ENCODE assay signal across 17 cellular contexts in the genomic region with DNA sequence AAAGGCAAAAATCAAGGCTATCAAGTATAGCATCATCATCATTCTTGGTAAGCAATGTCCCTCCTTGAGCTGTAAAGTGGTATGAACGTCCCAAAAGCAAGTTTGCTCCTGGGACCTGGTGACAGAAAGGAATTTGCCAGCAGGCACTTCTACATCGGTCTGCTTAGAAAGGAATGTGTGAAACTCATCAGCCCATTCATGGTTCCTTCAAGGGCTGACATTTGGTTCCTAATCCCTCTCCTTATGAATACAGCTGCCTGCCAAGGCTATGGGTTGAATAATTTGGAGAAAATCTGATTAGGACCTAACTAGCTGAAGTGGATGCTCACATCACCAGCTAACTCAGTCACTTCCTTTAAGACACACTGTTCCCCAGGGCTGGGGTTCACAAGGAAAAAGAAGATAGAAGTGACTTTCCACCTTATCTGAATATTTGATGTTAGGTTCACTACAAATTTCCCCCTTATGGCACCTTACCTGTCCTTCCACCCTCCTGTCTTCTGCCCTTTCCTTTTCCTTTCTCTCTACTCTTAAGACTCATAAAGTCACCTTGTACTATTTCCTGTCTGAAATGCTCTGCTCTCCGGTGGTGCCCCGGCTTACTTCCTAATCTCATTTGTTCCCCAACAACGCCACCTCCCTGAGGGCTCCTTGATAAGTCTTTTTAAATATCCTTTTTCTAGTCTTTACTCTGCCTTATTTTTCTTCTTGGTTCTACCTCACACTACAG.
DNase-seq lines count a peak whose midpoint lies in the region; ATAC-seq and TF ChIP-seq lines count a peak whose summit lies in the region.
"Had no signal": no experiment of that assay in that cellular context is flagged by ENCODE, and none has a peak within 500 bp of the region (broad histone marks: within the 10 kb centered on the region; RNA-seq: fewer than 3 reads in every experiment).

No MANE protein-coding gene starts in this region.

- WGBS in mesendoderm (ENCODE audit: extremely low coverage, insufficient coverage, low lambda C conversion rate): no CpG with 5 or more reads among the region's 5 CpGs
- WGBS in prostate gland: 52% methylated on average over 5 of the region's 5 CpGs

- H3K27ac ChIP-seq in A673 (ENCODE audit: low read depth, low read length, poor library complexity, severe bottlenecking) (no peak overlapping the region), mesendoderm (ENCODE audit: low read depth, low read length) (no peak overlapping the region), prostate gland (no peak overlapping the region)
- H3K27ac ChIP-seq: BLaER1 treated with 17β-estradiol and CSF1 and Interleukin-3, amounts not matched to agents 10 nM and 100 nM had no signal

- H4K8ac ChIP-seq in mesendoderm (ENCODE audit: low read depth, low read length): no peak overlapping the region

- H3K27me3 ChIP-seq in A673 (replicated peaks; ENCODE audit: insufficient read depth, low read depth, low read length, poor library complexity): no peaks in the 10 kb centered on the region
- H3K27me3 ChIP-seq in NT2/D1 (ENCODE audit: insufficient read depth, insufficient read length): no peaks in the 10 kb centered on the region
- no peaks in the 10 kb centered on the region for H3K27me3 ChIP-seq in mesendoderm (ENCODE audit: insufficient read depth, low read length, poor library complexity)
- no peaks in the 10 kb centered on the region for H3K27me3 ChIP-seq in prostate gland (replicated peaks; ENCODE audit: insufficient read depth)
- H3K27me3 ChIP-seq: BLaER1 treated with 17β-estradiol and CSF1 and Interleukin-3, amounts not matched to agents 10 nM and 100 nM had no signal

- no peaks in the 10 kb centered on the region for H3K79me2 ChIP-seq in mesendoderm (ENCODE audit: control insufficient read depth, insufficient read depth, low read length)

- no peak overlapping the region for H3K18ac ChIP-seq in mesendoderm (ENCODE audit: low read length)

- H3K4me3 ChIP-seq in A673 (ENCODE audit: low read depth, low read length, poor library complexity, severe bottlenecking) (no peak overlapping the region), NT2/D1 (ENCODE audit: insufficient read length, low read depth) (no peak overlapping the region), mesendoderm (ENCODE audit: low read length) (no peak overlapping the region), prostate gland (no peak overlapping the region)
- H3K4me3 ChIP-seq: BLaER1 treated with 17β-estradiol and CSF1 and Interleukin-3, amounts not matched to agents 10 nM and 100 nM had no signal

- no peak overlapping the region for H3K4me2 ChIP-seq in mesendoderm (ENCODE audit: low read length)
- H3K4me2 ChIP-seq: BLaER1 treated with 17β-estradiol and CSF1 and Interleukin-3, amounts not matched to agents 10 nM and 100 nM had no signal

- POLR2A ChIA-PET in A673 (lab: Charles Lee; ENCODE audit: low non-redundant PET): no interaction called here

- no peak overlapping the region for H2BK5ac ChIP-seq in mesendoderm (ENCODE audit: low read length)

- H3K79me1 ChIP-seq in mesendoderm (ENCODE audit: low read length): no peaks in the 10 kb centered on the region

- peak; percentile 59 for ATAC-seq in GM19395 (IDR thresholded peaks at IDR 0.05; ENCODE audit: unreplicated experiment)
- no peak for ATAC-seq in HG02763 (IDR thresholded peaks at IDR 0.05; ENCODE audit: unreplicated experiment)

- H2BK15ac ChIP-seq in mesendoderm (replicated peaks; ENCODE audit: low read depth): no peak overlapping the region

- CTCF ChIA-PET in A673 (lab: Charles Lee): interaction anchor here (0.6 kb wide), 1 partner anchor 57 kb away, joined by 9 read pairs; no protein-coding TSS in a partner anchor

- H4K5ac ChIP-seq in mesendoderm (ENCODE audit: low read length): no peak overlapping the region

- H3K9me3 ChIP-seq in A673 (ENCODE audit: low read depth, low read length, poor library complexity, severe bottlenecking) (no peaks in the 10 kb centered on the region), NT2/D1 (ENCODE audit: insufficient read depth, low read length) (peaks cover 10% of the 10 kb centered on the region), prostate gland (no peaks in the 10 kb centered on the region)
- H3K9me3 ChIP-seq: BLaER1 treated with 17β-estradiol and CSF1 and Interleukin-3, amounts not matched to agents 10 nM and 100 nM had no signal

- intact Hi-C loops in A673 (cut with micrococcal nuclease; ENCODE audit: unreplicated experiment): no loop called here
- intact Hi-C loops in prostate gland (cut with DNase I): no loop called here

- H3K23ac ChIP-seq in mesendoderm (ENCODE audit: low read length): no peak overlapping the region

- H3K9ac ChIP-seq in NT2/D1 (ENCODE audit: insufficient read length, low read depth): no peak overlapping the region
- no peak overlapping the region for H3K9ac ChIP-seq in mesendoderm (ENCODE audit: low read length)
- H3K9ac ChIP-seq: BLaER1 treated with 17β-estradiol and CSF1 and Interleukin-3, amounts not matched to agents 10 nM and 100 nM had no signal

- no peak overlapping the region for H2BK120ac ChIP-seq in mesendoderm (ENCODE audit: low read depth, low read length)

- peaks cover 15% of the 10 kb centered on the region for H3K4me1 ChIP-seq in A673 (ENCODE audit: insufficient read depth, low read length, poor library complexity, severe bottlenecking)
- no peaks in the 10 kb centered on the region for H3K4me1 ChIP-seq in NT2/D1 (ENCODE audit: insufficient read depth, insufficient read length)
- peaks cover 14% of the 10 kb centered on the region for H3K4me1 ChIP-seq in mesendoderm (ENCODE audit: control insufficient read depth, low read depth, low read length)
- no peaks in the 10 kb centered on the region for H3K4me1 ChIP-seq in prostate gland (replicated peaks)
- H3K4me1 ChIP-seq: BLaER1 treated with 17β-estradiol and CSF1 and Interleukin-3, amounts not matched to agents 10 nM and 100 nM had no signal

- no peak for TF ChIP-seq POLR2A in prostate gland (IDR thresholded peaks at IDR 0.05)

- H2AK5ac ChIP-seq in mesendoderm (ENCODE audit: low read length): no peak overlapping the region

- H3K36me3 ChIP-seq in A673 (ENCODE audit: insufficient read depth, low read length, poor library complexity, severe bottlenecking) (no peaks in the 10 kb centered on the region), NT2/D1 (ENCODE audit: insufficient read depth, insufficient read length, low read length) (no peaks in the 10 kb centered on the region), mesendoderm (ENCODE audit: control insufficient read depth, insufficient read depth, low read length) (no peaks in the 10 kb centered on the region), prostate gland (no peaks in the 10 kb centered on the region)
- H3K36me3 ChIP-seq: BLaER1 treated with 17β-estradiol and CSF1 and Interleukin-3, amounts not matched to agents 10 nM and 100 nM had no signal

- no peak for TF ChIP-seq CTCF in A673 (conservative IDR thresholded peaks at IDR 0.05; ENCODE audit: low read depth, low read length)
- TF ChIP-seq CTCF in prostate gland (IDR thresholded peaks at IDR 0.05): no peak

- peak; percentile 59 for DNase-seq in A673 (ENCODE audit: low spot score)
- peak; percentile 52 for DNase-seq in NT2/D1 (ENCODE audit: low read depth, low spot score)
- peak; percentile 96 for DNase-seq in mesendoderm
- no peak for DNase-seq in NCI-H446 treated with DMSO at 0.1 percent for 48 hours (lab: John Stamatoyannopoulos, UW)
- DNase-seq in AML-193 (lab: John Stamatoyannopoulos, UW): no peak
- no peak for DNase-seq in prostate gland (ENCODE audit: low spot score)
- DNase-seq: CD8-positive, alpha-beta memory T cell; GF-D8; HCEC 1CT; KBM-7; NCI-H1436 treated with DMSO at 0.1 percent for 48 hours; NCI-H2081; NCI-H510A; SHP77 treated with DMSO at 0.1 percent for 48 hours had no signal

- H3K56ac ChIP-seq in mesendoderm (ENCODE audit: low read length): no peak overlapping the region

- no TSS peak for BruUV-seq in A673 (replicated peaks; lab: Mats Ljungman, UMichigan)

- H3K4ac ChIP-seq in mesendoderm (ENCODE audit: low read depth, low read length): no peak overlapping the region

Comparison
In these comparisons a context has a peak if more than half of its experiments do, and no peak if none do; other contexts are left out.
1. DNase-seq: peak in A673 (single experiment), NT2/D1 (single experiment) and mesendoderm (single experiment); none in NCI-H446 treated with DMSO at 0.1 percent for 48 hours (single experiment), AML-193 (0 of 2) and prostate gland (single experiment).